In genomic region chr10:84665883-84666463, GRCh38 we compare ENCODE assay signal across 8 cellular contexts.
DNase-seq lines count a peak whose midpoint lies in the region; ATAC-seq, FAIRE-seq and TF ChIP-seq lines count a peak whose summit lies in the region.

No MANE protein-coding gene starts in this region.

- no peaks in the 10 kb centered on the region for H3K9me3 Mint-ChIP-seq in nephron progenitor cell

- no peak overlapping the region for H3K27ac Mint-ChIP-seq in nephron progenitor cell

- DNase-seq in 8988T: peak; percentile 47
- peak; percentile 9 for DNase-seq in GM18507 (ENCODE audit: extremely low spot score, insufficient read length, low read depth)
- DNase-seq in nephron progenitor cell: peak; percentile 18
- DNase-seq in amygdala (lab: John Stamatoyannopoulos, UW): no peak
- no peak for DNase-seq in NCI-H510A (lab: John Stamatoyannopoulos, UW)
- no peak for DNase-seq in posterior cingulate gyrus

- no peak overlapping the region for H3K4me3 Mint-ChIP-seq in nephron progenitor cell

- H3K36me3 Mint-ChIP-seq in nephron progenitor cell (ENCODE audit: low read depth): no peaks in the 10 kb centered on the region

- no peak overlapping the region for H3K27ac ChIP-seq in VCaP

- peak; percentile 74 for TF ChIP-seq CTCF in VCaP (conservative IDR thresholded peaks at IDR 0.05)
- TF ChIP-seq CTCF in nephron progenitor cell (IDR thresholded peaks at IDR 0.05): peak; percentile 40

- peaks cover 4% of the 10 kb centered on the region for H3K4me1 Mint-ChIP-seq in nephron progenitor cell

- H3K27me3 Mint-ChIP-seq in nephron progenitor cell (ENCODE audit: low read depth, poor library complexity): no peaks in the 10 kb centered on the region

- ATAC-seq in HG03378 (IDR thresholded peaks at IDR 0.05; ENCODE audit: unreplicated experiment): peak; percentile 55

- peak; percentile 24 for FAIRE-seq in GM18507 (lab: Jason Lieb, UNC)

- intact Hi-C loops in posterior cingulate gyrus (cut with DNase I): no loop called here

Comparison
In these comparisons a context has a peak if more than half of its experiments do, and no peak if none do; other contexts are left out.
1. DNase-seq: peak in 8988T (single experiment), GM18507 (single experiment) and nephron progenitor cell (single experiment); none in amygdala (0 of 56), NCI-H510A (single experiment) and posterior cingulate gyrus (0 of 10).